ENCODE assay signal across 10 cellular contexts in genomic region chr2:112276954-112277353, GRCh38. TPM values are rescaled to one million over a fixed set of nuclear protein-coding genes. Genes with fewer than 3 reads are reported as not detected.
A peak's percentile ranks its signal among the peaks of the same experiment; 100 is the strongest.
DNase-seq lines count a peak whose midpoint lies in the region; ATAC-seq and TF ChIP-seq lines count a peak whose summit lies in the region.
"Had no signal": no experiment of that assay in that cellular context is flagged by ENCODE, and none has a peak within 500 bp of the region (broad histone marks: within the 10 kb centered on the region; RNA-seq: fewer than 3 reads in every experiment).

No MANE protein-coding gene starts in this region.

- no peaks in the 10 kb centered on the region for H3K27me3 Mint-ChIP-seq in activated CD4-positive, alpha-beta T cell treated with anti-CD3 and anti-CD28 coated beads, Interleukin-2, amount 10 ng/mL, durations not matched to agents 7 days and 5 days
- H3K27me3 Mint-ChIP-seq in T-cell: no peaks in the 10 kb centered on the region

- H3K4me3 ChIP-seq in hepatocyte: no peak overlapping the region
- H3K4me3 ChIP-seq in smooth muscle cell: peak overlapping the region; percentile 97
- H3K4me3 ChIP-seq in spleen: peak overlapping the region in 4 of 8 donors; percentile 57 to 85 (median 64)

- H3K36me3 Mint-ChIP-seq in activated CD4-positive, alpha-beta T cell treated with anti-CD3 and anti-CD28 coated beads, Interleukin-2, amount 10 ng/mL, durations not matched to agents 7 days and 5 days (ENCODE audit: low read depth): peaks cover 4% of the 10 kb centered on the region
- H3K36me3 Mint-ChIP-seq in T-cell: no peaks in the 10 kb centered on the region

- H3K27ac ChIP-seq in hepatocyte (no peak overlapping the region), smooth muscle cell (ENCODE audit: low read depth) (no peak overlapping the region), spleen (peak overlapping the region in 3 of 8 donors; percentile 6 to 100 (median 100))

- TF ChIP-seq CTCF in hepatocyte (IDR thresholded peaks at IDR 0.05; ENCODE audit: poor library complexity) (no peak), smooth muscle cell (IDR thresholded peaks at IDR 0.05; ENCODE audit: borderline replicate concordance, insufficient read depth, poor library complexity, severe bottlenecking) (no peak), spleen (IDR thresholded peaks at IDR 0.05 in 8 of 11, conservative IDR thresholded peaks at IDR 0.05 in 3 of 11) (no peak)

- H3K4me1 ChIP-seq in hepatocyte (ENCODE audit: insufficient read depth): no peaks in the 10 kb centered on the region
- peaks cover 25% of the 10 kb centered on the region for H3K4me1 ChIP-seq in smooth muscle cell (ENCODE audit: low read depth)
- peaks cover 9 to 43% (median 25%) of the 10 kb centered on the region in 6 donors for H3K4me1 ChIP-seq in spleen

- H3K9me2 ChIP-seq in hepatocyte (replicated peaks; ENCODE audit: insufficient read depth): no peaks in the 10 kb centered on the region

- peaks cover 3% of the 10 kb centered on the region for H3F3A ChIP-seq in smooth muscle cell (ENCODE audit: low read depth)

- peaks cover 21% of the 10 kb centered on the region for H3K4me1 Mint-ChIP-seq in activated CD4-positive, alpha-beta T cell treated with anti-CD3 and anti-CD28 coated beads, Interleukin-2, amount 10 ng/mL, durations not matched to agents 7 days and 5 days
- peaks cover 38 to 39% (median 38%) of the 10 kb centered on the region in 3 donors for H3K4me1 Mint-ChIP-seq in T-cell

- H3K27ac Mint-ChIP-seq in activated CD4-positive, alpha-beta T cell treated with anti-CD3 and anti-CD28 coated beads, Interleukin-2, amount 10 ng/mL, durations not matched to agents 7 days and 5 days: peak overlapping the region; percentile 89
- H3K27ac Mint-ChIP-seq in T-cell: peak overlapping the region in 1 of 2 donors; percentile 16

- H4K20me1 ChIP-seq in hepatocyte (ENCODE audit: insufficient read depth, poor library complexity, severe bottlenecking) (no peaks in the 10 kb centered on the region), smooth muscle cell (ENCODE audit: low read depth) (no peaks in the 10 kb centered on the region)

- H3K4me2 ChIP-seq in hepatocyte: peak overlapping the region; percentile 74
- H3K4me2 ChIP-seq in smooth muscle cell: peak overlapping the region; percentile 98

- POLR2A ChIA-PET in activated CD4-positive, alpha-beta T cell treated with anti-CD3 and anti-CD28 coated beads, Interleukin-2, amount 10 ng/mL, durations not matched to agents 7 days and 5 days (lab: Charles Lee): no interaction called here
- POLR2A ChIA-PET in T-cell (lab: Charles Lee): interaction anchor here (0.6 to 1.3 kb wide), 3 partner anchors 10 to 267 kb away, joined by 3 to 7 read pairs (median 5); no protein-coding TSS in a partner anchor

- no peak for TF ChIP-seq POLR2A in spleen (IDR thresholded peaks at IDR 0.05)

- no peaks in the 10 kb centered on the region for H3K27me3 ChIP-seq in hepatocyte
- H3K27me3 ChIP-seq in smooth muscle cell (ENCODE audit: low read depth): no peaks in the 10 kb centered on the region
- no peaks in the 10 kb centered on the region for H3K27me3 ChIP-seq in spleen (replicated peaks in 1 of 7)

- H3K4me3 Mint-ChIP-seq in activated CD4-positive, alpha-beta T cell treated with anti-CD3 and anti-CD28 coated beads, Interleukin-2, amount 10 ng/mL, durations not matched to agents 7 days and 5 days: peak overlapping the region; percentile 92
- peak overlapping the region; percentile 80 to 92 (median 90) for H3K4me3 Mint-ChIP-seq in T-cell

- intact Hi-C loops in spleen (cut with DNase I; ENCODE audit: low total_unique reads): no loop called here

- H3K79me2 ChIP-seq in hepatocyte (peaks cover 5% of the 10 kb centered on the region), smooth muscle cell (ENCODE audit: low read depth) (peaks cover 15% of the 10 kb centered on the region)

- H2AFZ ChIP-seq in hepatocyte: no peak overlapping the region
- no peak overlapping the region for H2AFZ ChIP-seq in smooth muscle cell (ENCODE audit: low read depth)

- CTCF ChIA-PET in activated CD4-positive, alpha-beta T cell treated with anti-CD3 and anti-CD28 coated beads, Interleukin-2, amount 10 ng/mL, durations not matched to agents 7 days and 5 days (lab: Charles Lee): interaction anchor here (0.6 kb wide), 2 partner anchors 16 to 36 kb away, joined by 3 read pairs; no protein-coding TSS in a partner anchor
- CTCF ChIA-PET in T-cell (lab: Charles Lee): interaction anchor here in 1 of 2 donors (0.5 to 0.7 kb wide), 2 partner anchors 79 to 395 kb away, joined by 3 read pairs; no protein-coding TSS in a partner anchor

- H3K36me3 ChIP-seq in hepatocyte (replicated peaks; ENCODE audit: insufficient read depth, low read depth) (no peaks in the 10 kb centered on the region), smooth muscle cell (ENCODE audit: low read depth) (no peaks in the 10 kb centered on the region), spleen (no peaks in the 10 kb centered on the region)

- no peak for DNase-seq in activated CD4-positive, alpha-beta T cell treated with anti-CD3 and anti-CD28 coated beads, Interleukin-2, amount 10 ng/mL, durations not matched to agents 7 days and 5 days
- DNase-seq in activated CD4-positive, alpha-beta T cell treated with anti-CD3 and anti-CD28 coated beads for 4 hours: no peak
- DNase-seq in T-cell (no peak), hepatocyte (ENCODE audit: low spot score) (no peak), smooth muscle cell (lab: John Stamatoyannopoulos, UW; ENCODE audit: unreplicated experiment) (no peak), spleen (no peak), NCI-H2107 (lab: John Stamatoyannopoulos, UW) (no peak)
- DNase-seq: hypothalamus, NCI-H345 had no signal

- H3K9me3 ChIP-seq in hepatocyte (ENCODE audit: low read depth) (no peaks in the 10 kb centered on the region), smooth muscle cell (replicated peaks; ENCODE audit: low read depth) (no peaks in the 10 kb centered on the region), spleen (no peaks in the 10 kb centered on the region)

- H3K9ac ChIP-seq in smooth muscle cell (ENCODE audit: low read depth): no peak overlapping the region

- 72% methylated on average over 5 of the region's 5 CpGs for WGBS in hepatocyte (ENCODE audit: low lambda C conversion rate, missing lambda C conversion rate)
- WGBS in smooth muscle cell (ENCODE audit: low lambda C conversion rate): 80% methylated on average over 5 of the region's 5 CpGs
- 70 to 80% (median 72%) methylated on average over 5 of the region's 5 CpGs for WGBS in spleen, 5 donors

- H3K9me3 Mint-ChIP-seq in activated CD4-positive, alpha-beta T cell treated with anti-CD3 and anti-CD28 coated beads, Interleukin-2, amount 10 ng/mL, durations not matched to agents 7 days and 5 days: no peaks in the 10 kb centered on the region
- no peaks in the 10 kb centered on the region for H3K9me3 Mint-ChIP-seq in T-cell

- ATAC-seq in T-cell (replicated peaks in 1 of 4) (no peak), HG03095 (IDR thresholded peaks at IDR 0.05; ENCODE audit: unreplicated experiment) (no peak)

RNA-seq across cellular contexts. Expression of gene ZC3H6, which starts 1.6 kb away (rescaled TPM):
- total RNA-seq in activated CD4-positive, alpha-beta T cell treated with anti-CD3 and anti-CD28 coated beads, Interleukin-2, amount 10 ng/mL, durations not matched to agents 7 days and 5 days: 10 to 100 TPM; 14.0 to 14.8 TPM
- 10 to 100 TPM; 19.6 to 29.9 (median 25.9) TPM for total RNA-seq in T-cell
- total RNA-seq in hepatocyte: 3.7 and 4.5 TPM in 2 replicates
- polyA plus RNA-seq in hepatocyte: 1.5 and 1.9 TPM in 2 replicates
- total RNA-seq in smooth muscle cell: 7.6 and 8.4 TPM in 2 replicates
- polyA plus RNA-seq in smooth muscle cell: 1.9 and 2.8 TPM in 2 replicates
- 10 to 100 TPM; 12.4 to 28.9 (median 16.9) TPM for total RNA-seq in spleen
- polyA plus RNA-seq in spleen: 1 to 10 TPM; 1.9 to 2.8 (median 2.2) TPM

RNA-seq across cellular contexts. Expression of gene ZC3H8, which starts 22.1 kb away (rescaled TPM):
- 10 to 100 TPM; 18.0 to 19.3 TPM for total RNA-seq in activated CD4-positive, alpha-beta T cell treated with anti-CD3 and anti-CD28 coated beads, Interleukin-2, amount 10 ng/mL, durations not matched to agents 7 days and 5 days
- total RNA-seq in T-cell: 10 to 100 TPM; 16.1 to 29.9 (median 22.1) TPM
- 7.4 and 17.5 TPM in 2 replicates for total RNA-seq in hepatocyte
- 13.6 and 15.2 TPM in 2 replicates for polyA plus RNA-seq in hepatocyte
- total RNA-seq in smooth muscle cell: 3.2 and 5.9 TPM in 2 replicates
- 9.1 and 12.7 TPM in 2 replicates for polyA plus RNA-seq in smooth muscle cell
- 10 to 100 TPM; 10.1 to 70.5 (median 14.6) TPM for total RNA-seq in spleen
- 1 to 10 TPM; 5.7 to 9.7 (median 6.0) TPM for polyA plus RNA-seq in spleen
